Comparison of ENCODE assay signal across 28 cellular contexts in the genomic region with DNA sequence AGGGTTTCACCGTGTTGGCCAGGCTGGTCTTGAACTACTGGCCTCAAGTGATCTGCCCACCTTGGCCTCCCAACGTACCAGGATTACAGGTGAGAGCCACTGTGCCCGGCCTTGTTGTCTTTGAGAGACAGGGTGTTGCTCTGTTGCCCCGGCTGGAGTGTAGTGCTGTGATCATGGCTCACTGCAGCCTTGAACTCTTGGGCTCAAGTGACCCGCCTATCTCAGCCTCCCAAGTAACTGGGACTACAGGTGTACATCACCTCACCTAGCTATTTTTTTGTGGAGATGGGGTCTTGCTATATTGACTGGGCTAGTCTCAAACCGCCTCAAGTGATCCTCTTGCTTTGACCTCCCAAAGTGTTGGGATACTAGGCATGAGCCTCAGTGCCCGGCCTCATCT.
"Had no signal": no experiment of that assay in that cellular context is flagged by ENCODE, and none has a peak within 500 bp of the region (broad histone marks: within the 10 kb centered on the region; RNA-seq: fewer than 3 reads in every experiment).

No MANE protein-coding gene starts in this region.

- H3K36me3 ChIP-seq: colonic mucosa, esophagus muscularis mucosa, esophagus squamous epithelium, gastrocnemius medialis, gastroesophageal sphincter, heart left ventricle, heart right ventricle had no signal

- H3K27ac ChIP-seq: colonic mucosa, coronary artery, epithelial cell of prostate, esophagus muscularis mucosa, esophagus squamous epithelium, foreskin keratinocyte, gastrocnemius medialis, gastroesophageal sphincter, heart left ventricle, heart right ventricle had no signal

- H3K4me1 ChIP-seq: colonic mucosa, esophagus squamous epithelium, foreskin keratinocyte, gastroesophageal sphincter had no signal

- DNase-seq: colonic mucosa; cortex of kidney; dermis blood vessel endothelial cell; dorsolateral prefrontal cortex; effector CD4-positive, alpha-beta T cell; effector CD8-positive, alpha-beta T cell; effector memory CD4-positive, alpha-beta T cell; effector memory CD8-positive, alpha-beta T cell; erythroblast; esophagus squamous epithelium; foreskin fibroblast; foreskin keratinocyte; foreskin melanocyte; gastrocnemius medialis; glutamatergic neuron; head of caudate nucleus; heart left ventricle; heart right ventricle had no signal

- H3K4me3 Mint-ChIP-seq: dendritic cell treated with granulocyte-macrophage colony-stimulating factor and Interleukin-4, amounts not matched to agents 40 ng/mL and 50 ng/mL, for 4 days; effector memory CD8-positive, alpha-beta T cell had no signal

- FAIRE-seq: colon, endometrium, endothelial cell of umbilical vein, frontal cortex had no signal

- H3K4me3 ChIP-seq: colonic mucosa, coronary artery, dorsolateral prefrontal cortex, esophagus muscularis mucosa, esophagus squamous epithelium, gastrocnemius medialis, gastroesophageal sphincter, heart left ventricle, heart right ventricle had no signal

- H3K9me3 Mint-ChIP-seq: dendritic cell treated with granulocyte-macrophage colony-stimulating factor and Interleukin-4, amounts not matched to agents 40 ng/mL and 50 ng/mL, for 4 days; effector memory CD8-positive, alpha-beta T cell had no signal

- ATAC-seq: effector memory CD8-positive, alpha-beta T cell; esophagus mucosa; foreskin keratinocyte; gastrocnemius medialis; gastroesophageal sphincter; heart left ventricle; heart right ventricle had no signal

- H3K27me3 ChIP-seq: colonic mucosa, dorsolateral prefrontal cortex, esophagus muscularis mucosa, foreskin keratinocyte, gastrocnemius medialis, heart left ventricle had no signal

- H3K9me3 ChIP-seq: colonic mucosa, esophagus muscularis mucosa, esophagus squamous epithelium, gastrocnemius medialis, gastroesophageal sphincter, heart left ventricle, heart right ventricle had no signal

- H3K27ac Mint-ChIP-seq: dendritic cell treated with granulocyte-macrophage colony-stimulating factor and Interleukin-4, amounts not matched to agents 40 ng/mL and 50 ng/mL, for 4 days; effector memory CD8-positive, alpha-beta T cell had no signal
